12 cellular contexts compared by ENCODE assay signal in genomic region chr13:30339721-30340366, GRCh38. TPM values are rescaled to one million over a fixed set of nuclear protein-coding genes. Genes with fewer than 3 reads are reported as not detected.
DNase-seq lines count a peak whose midpoint lies in the region; ATAC-seq and TF ChIP-seq lines count a peak whose summit lies in the region.
"Had no signal": no experiment of that assay in that cellular context is flagged by ENCODE, and none has a peak within 500 bp of the region (broad histone marks: within the 10 kb centered on the region; RNA-seq: fewer than 3 reads in every experiment).

No MANE protein-coding gene starts in this region.

- H3K27ac ChIP-seq in SK-N-MC (peak overlapping the region; percentile 87), osteoblast (ENCODE audit: low read depth, low read length) (peak overlapping the region; percentile 68), upper lobe of right lung (peak overlapping the region; percentile 26)

- H3K27me3 ChIP-seq in osteoblast (ENCODE audit: insufficient read depth, low read length) (no peaks in the 10 kb centered on the region), upper lobe of right lung (no peaks in the 10 kb centered on the region)

- no peak for ATAC-seq in upper lobe of right lung
- no peak for ATAC-seq in HG03439 (IDR thresholded peaks at IDR 0.05; ENCODE audit: unreplicated experiment)
- ATAC-seq: stimulated activated naive CD8-positive, alpha-beta T cell treated with anti-CD3 and anti-CD28 coated beads, Interleukin-15, Interleukin-2, amounts not matched to agents 100 U/mL and 50 U/mL, for 24 hours had no signal

- intact Hi-C loops in upper lobe of right lung (cut with DNase I), result no loop called here

- peak overlapping the region; percentile 66 for H3K4me2 ChIP-seq in osteoblast (ENCODE audit: insufficient read depth, low read length)

- H3K4me3 ChIP-seq in SK-N-MC (no peak overlapping the region), fibroblast of villous mesenchyme (ENCODE audit: low read depth, low read length) (no peak overlapping the region), osteoblast (ENCODE audit: insufficient read depth, low read length) (no peak overlapping the region), upper lobe of right lung (no peak overlapping the region)

- H3K9ac ChIP-seq in SK-N-MC (ENCODE audit: insufficient read length), result no peak overlapping the region

- H3K79me2 ChIP-seq in osteoblast (ENCODE audit: insufficient read depth, low read length), result no peaks in the 10 kb centered on the region

- no peaks in the 10 kb centered on the region for H3K36me3 ChIP-seq in SK-N-MC (ENCODE audit: insufficient read depth, low read length)
- H3K36me3 ChIP-seq in osteoblast (ENCODE audit: insufficient read depth, low read length), result no peaks in the 10 kb centered on the region
- H3K36me3 ChIP-seq in upper lobe of right lung, result no peaks in the 10 kb centered on the region

- H3K9me3 ChIP-seq in SK-N-MC (ENCODE audit: low read depth, low read length) (no peaks in the 10 kb centered on the region), osteoblast (ENCODE audit: low read depth, low read length) (no peaks in the 10 kb centered on the region), upper lobe of right lung (no peaks in the 10 kb centered on the region)

- H3K4me1 ChIP-seq in osteoblast (ENCODE audit: insufficient read depth, low read length) (peaks cover 45% of the 10 kb centered on the region), upper lobe of right lung (peaks cover 28% of the 10 kb centered on the region)

- TF ChIP-seq CTCF in fibroblast of villous mesenchyme (IDR thresholded peaks at IDR 0.05; ENCODE audit: insufficient read depth, low read depth, low read length) (no peak), osteoblast (IDR thresholded peaks at IDR 0.05; ENCODE audit: extremely low read depth, low read depth, low read length) (no peak), upper lobe of right lung (IDR thresholded peaks at IDR 0.05) (no peak)

- DNase-seq in SK-N-MC (ENCODE audit: low read depth, low spot score), result no peak
- DNase-seq in fibroblast of villous mesenchyme (ENCODE audit: low read depth), result peak; percentile 32
- no peak for DNase-seq in osteoblast (ENCODE audit: insufficient read length, low spot score, missing footprints)
- DNase-seq in upper lobe of right lung, result no peak
- DNase-seq in GM03348 (ENCODE audit: low spot score), result no peak
- no peak for DNase-seq in activated naive CD4-positive, alpha-beta T cell treated with Interleukin-2 at 50 U/mL for 16 hours
- DNase-seq: dermis blood vessel endothelial cell; NCI-H146; NCI-H526; stimulated activated CD4-positive, alpha-beta T cell treated with anti-CD3 and anti-CD28 coated beads, Interleukin-4, amount 100 ng/mL, for 4 hours; stimulated activated naive CD8-positive, alpha-beta T cell treated with anti-CD3 and anti-CD28 coated beads, Interleukin-15, Interleukin-2, amounts not matched to agents 100 U/mL and 50 U/mL, for 24 hours had no signal

- H4K20me1 ChIP-seq in osteoblast (ENCODE audit: insufficient read depth, low read length), result no peaks in the 10 kb centered on the region

- H2AFZ ChIP-seq in osteoblast (ENCODE audit: low read length), result peak overlapping the region; percentile 53

RNA-seq across cellular contexts. Expression of gene KATNAL1, which starts 32.5 kb away (rescaled TPM):
- total RNA-seq in fibroblast of villous mesenchyme (29.0 and 35.4 TPM in 2 replicates), osteoblast (15.9 and 18.0 TPM in 2 replicates), upper lobe of right lung (17.5 TPM)

Comparison
In these comparisons a context has a peak if more than half of its experiments do, and no peak if none do; other contexts are left out.
1. H3K27ac ChIP-seq: peak in every context shown above with its lines; median percentile 87 in SK-N-MC; 68 in osteoblast; 26 in upper lobe of right lung.